9 cellular contexts compared by ENCODE assay signal in the genomic region with DNA sequence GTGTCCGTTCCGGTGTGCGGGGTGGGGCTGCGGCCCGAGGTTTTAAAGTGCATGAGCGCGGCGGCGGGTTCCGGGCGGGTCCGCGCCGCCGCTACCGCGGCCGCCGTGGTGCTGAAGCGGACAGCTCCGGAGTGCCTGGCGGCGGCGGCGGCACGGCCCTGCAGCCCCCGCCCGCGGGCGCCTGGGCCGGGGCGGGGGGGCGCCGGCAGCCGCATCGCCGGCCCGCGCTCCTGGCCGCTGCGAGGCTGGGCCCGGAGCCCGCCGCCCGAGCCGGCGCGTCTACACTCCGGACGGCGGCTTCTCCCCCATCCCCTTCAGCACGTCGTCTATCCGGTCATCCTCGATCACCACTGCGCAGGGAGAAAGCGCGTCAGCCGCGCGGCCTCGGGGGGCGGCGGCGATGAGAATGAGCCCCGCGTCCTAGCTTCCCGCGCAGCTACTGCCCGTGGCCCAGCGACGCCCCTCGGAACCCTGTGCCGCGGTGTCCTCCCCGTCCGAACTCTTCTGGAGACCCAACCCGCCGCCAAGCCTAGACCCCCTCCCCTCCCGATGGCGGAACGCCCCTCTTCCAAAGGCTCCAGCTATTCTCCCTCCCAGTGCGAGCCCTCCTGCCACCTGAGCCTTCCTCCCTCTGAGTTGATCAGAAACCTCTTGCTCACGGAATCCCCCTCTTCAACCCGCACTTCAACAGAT. TPM values are rescaled to one million over a fixed set of nuclear protein-coding genes. Genes with fewer than 3 reads are reported as not detected.
DNase-seq lines count a peak whose midpoint lies in the region; ATAC-seq and TF ChIP-seq lines count a peak whose summit lies in the region.
"Had no signal": no experiment of that assay in that cellular context is flagged by ENCODE, and none has a peak within 500 bp of the region (broad histone marks: within the 10 kb centered on the region; RNA-seq: fewer than 3 reads in every experiment).

No MANE protein-coding gene starts in this region.

- H3K27me3 ChIP-seq in Loucy (ENCODE audit: insufficient read depth, low read length, poor library complexity, severe bottlenecking) (no peaks in the 10 kb centered on the region), fibroblast of lung (ENCODE audit: control insufficient read depth, insufficient read depth, low read length) (peaks cover 32% of the 10 kb centered on the region)

- H3K9me3 ChIP-seq in Loucy (ENCODE audit: insufficient read depth, low read depth, low read length), result no peaks in the 10 kb centered on the region
- H3K9me3 ChIP-seq in fibroblast of lung (ENCODE audit: control insufficient read depth, insufficient read depth, low read depth, low read length), result no peaks in the 10 kb centered on the region

- H3K79me2 ChIP-seq in Loucy (ENCODE audit: insufficient read depth, low read length) (no peaks in the 10 kb centered on the region), fibroblast of lung (ENCODE audit: control insufficient read depth, insufficient read depth, low read length) (no peaks in the 10 kb centered on the region)

- ATAC-seq in HG02973 (IDR thresholded peaks at IDR 0.05; ENCODE audit: unreplicated experiment), result no peak

- no peaks in the 10 kb centered on the region for H3K9me2 ChIP-seq in Loucy (replicated peaks; ENCODE audit: low read depth, low read length)

- peak overlapping the region; percentile 78 for H3K4me3 Mint-ChIP-seq in nephron progenitor cell

- DNase-seq in EL (peak; percentile 36), fibroblast of lung (ENCODE audit: low read depth in 2 of 2) (peak; percentile 13 to 29), nephron progenitor cell (peak; percentile 82), KG1 (lab: John Stamatoyannopoulos, UW) (no peak), foreskin melanocyte (no peak)
- DNase-seq in activated CD8-positive, alpha-beta memory T cell treated with anti-CD3 and anti-CD28 coated beads for 24 hours, result peak; percentile 68

- H3K4me3 ChIP-seq in Loucy (ENCODE audit: low read length, poor library complexity, severe bottlenecking) (peak overlapping the region; percentile 75), fibroblast of lung (replicated peaks in 1 of 4; ENCODE audit: control extremely low read depth in 1 of 4, insufficient read depth in 1 of 4, low read depth in 3 of 4, low read length in 4 of 4) (peak overlapping the region in 1 of 4 experiments; percentile 36)

- H3K27ac Mint-ChIP-seq in nephron progenitor cell, result no peak overlapping the region

- peaks cover 16% of the 10 kb centered on the region for H3K4me1 Mint-ChIP-seq in nephron progenitor cell

- no peaks in the 10 kb centered on the region; the same call in 1 of the 2 replicates for H3F3A ChIP-seq in Loucy (ENCODE audit: low read depth)

- peaks cover 84% of the 10 kb centered on the region for H3K27me3 Mint-ChIP-seq in nephron progenitor cell (ENCODE audit: low read depth, poor library complexity)

- H3K9ac ChIP-seq in Loucy (ENCODE audit: low read depth, low read length, poor library complexity, severe bottlenecking) (no peak overlapping the region), fibroblast of lung (ENCODE audit: insufficient read depth, low read length) (no peak overlapping the region)

- H3K36me3 ChIP-seq in Loucy (ENCODE audit: insufficient read depth, low read length), result no peaks in the 10 kb centered on the region
- no peaks in the 10 kb centered on the region for H3K36me3 ChIP-seq in fibroblast of lung (ENCODE audit: control insufficient read depth, insufficient read depth, low read length)
- H3K36me3 ChIP-seq: SJSA1 had no signal

- peaks cover 7% of the 10 kb centered on the region for H3K9me3 Mint-ChIP-seq in nephron progenitor cell

- H2AFZ ChIP-seq in Loucy (ENCODE audit: low read length) (no peak overlapping the region), fibroblast of lung (ENCODE audit: low read length) (no peak overlapping the region)

- H3K27ac ChIP-seq in fibroblast of lung (ENCODE audit: insufficient read depth, low read length), result no peak overlapping the region
- H3K27ac ChIP-seq: SJSA1 had no signal

- H3K4me1 ChIP-seq in Loucy (ENCODE audit: insufficient read depth, low read length, poor library complexity, severe bottlenecking) (peaks cover 8% of the 10 kb centered on the region), fibroblast of lung (ENCODE audit: control insufficient read depth, extremely low read depth, insufficient read depth, low read length) (peaks cover 5% of the 10 kb centered on the region)

- peak overlapping the region; percentile 57 for H3K4me2 ChIP-seq in Loucy (ENCODE audit: low read depth, low read length, poor library complexity, severe bottlenecking)
- peak overlapping the region; percentile 35 for H3K4me2 ChIP-seq in fibroblast of lung (ENCODE audit: extremely low read depth, insufficient read depth, low read length)

- H3K36me3 Mint-ChIP-seq in nephron progenitor cell (ENCODE audit: low read depth), result peaks cover 8% of the 10 kb centered on the region

- TF ChIP-seq CTCF in Loucy (conservative IDR thresholded peaks at IDR 0.05; ENCODE audit: low read length) (no peak), fibroblast of lung (conservative IDR thresholded peaks at IDR 0.05 in 1 of 2, IDR thresholded peaks at IDR 0.05 in 1 of 2; ENCODE audit: low read depth in 1 of 2, low read length in 2 of 2) (no peak), nephron progenitor cell (IDR thresholded peaks at IDR 0.05) (no peak)

- H4K20me1 ChIP-seq in Loucy (ENCODE audit: insufficient read depth, low read length, poor library complexity, severe bottlenecking) (no peaks in the 10 kb centered on the region), fibroblast of lung (ENCODE audit: control insufficient read depth, extremely low read depth, insufficient read depth, low read length) (no peaks in the 10 kb centered on the region)

RNA-seq across cellular contexts. Expression of a gene that starts 1.3 kb away (rescaled TPM):
- under 0.01 TPM in 1 of 2 replicates, not detected in the other for total RNA-seq in fibroblast of lung
- 0.10 and 0.24 TPM in 2 replicates for polyA plus RNA-seq in fibroblast of lung
- 0.56 and 0.66 TPM in 2 replicates for polyA plus RNA-seq in fibroblast of lung (2012)
- 1.9 TPM in 1 of 2 replicates, not detected in the other for polyA minus RNA-seq in fibroblast of lung (ENCODE audit: low replicate concordance)

RNA-seq across cellular contexts. Expression of a gene that starts 10.6 kb away (rescaled TPM):
- total RNA-seq in fibroblast of lung, result 1.2 and 2.3 TPM in 2 replicates
- 2.1 and 2.3 TPM in 2 replicates for polyA plus RNA-seq in fibroblast of lung
- 2.8 and 3.2 TPM in 2 replicates for polyA plus RNA-seq in fibroblast of lung (2012)
- polyA minus RNA-seq in fibroblast of lung (ENCODE audit: low replicate concordance), result 5.7 and 7.0 TPM in 2 replicates

RNA-seq across cellular contexts. Expression of a gene that starts 11.3 kb away (rescaled TPM):
- 21.6 and 26.7 TPM in 2 replicates for total RNA-seq in fibroblast of lung
- polyA plus RNA-seq in fibroblast of lung, result 27.2 and 36.8 TPM in 2 replicates
- 36.0 and 53.6 TPM in 2 replicates for polyA plus RNA-seq in fibroblast of lung (2012)
- polyA minus RNA-seq in fibroblast of lung (ENCODE audit: low replicate concordance), result 174 and 249 TPM in 2 replicates

RNA-seq across cellular contexts. Expression of a gene that starts 15.8 kb away (rescaled TPM):
- not detected in 2 replicates for total RNA-seq in fibroblast of lung
- not detected in 2 replicates for polyA plus RNA-seq in fibroblast of lung
- not detected in 2 replicates for polyA plus RNA-seq in fibroblast of lung (2012)
- not detected in 2 replicates for polyA minus RNA-seq in fibroblast of lung (ENCODE audit: low replicate concordance)
- total RNA-seq: SJSA1 had no signal

RNA-seq across cellular contexts. Expression of a gene that starts 30.6 kb away (rescaled TPM):
- not detected in 2 replicates for total RNA-seq in fibroblast of lung
- not detected in 2 replicates for polyA plus RNA-seq in fibroblast of lung
- 0.03 TPM in 1 of 2 replicates, not detected in the other for polyA plus RNA-seq in fibroblast of lung (2012)
- polyA minus RNA-seq in fibroblast of lung (ENCODE audit: low replicate concordance), result not detected in 2 replicates
- total RNA-seq: SJSA1 had no signal

Comparison
In these comparisons a context has a peak if more than half of its experiments do, and no peak if none do; other contexts are left out.
1. DNase-seq: peak in EL (single experiment), activated CD8-positive, alpha-beta memory T cell treated with anti-CD3 and anti-CD28 coated beads for 24 hours (single experiment), fibroblast of lung (2 of 2) and nephron progenitor cell (single experiment); none in KG1 (single experiment) and foreskin melanocyte (single experiment).